15 cellular contexts compared by ENCODE assay signal in genomic region chr7:124059375-124059774, GRCh38. TPM values are rescaled to one million over a fixed set of nuclear protein-coding genes. Genes with fewer than 3 reads are reported as not detected.
DNase-seq lines count a peak whose midpoint lies in the region; ATAC-seq, FAIRE-seq and TF ChIP-seq lines count a peak whose summit lies in the region.
"Had no signal": no experiment of that assay in that cellular context is flagged by ENCODE, and none has a peak within 500 bp of the region (broad histone marks: within the 10 kb centered on the region; RNA-seq: fewer than 3 reads in every experiment).

No MANE protein-coding gene starts in this region.

- TF ChIP-seq CTCF in GM12878 (IDR thresholded peaks at IDR 0.05 in 2 of 3, conservative IDR thresholded peaks at IDR 0.05 in 1 of 3; ENCODE audit: control insufficient read depth in 2 of 3, extremely low read depth in 1 of 3, insufficient read depth in 1 of 3, low read depth in 3 of 3, low read length in 3 of 3), result no peak
- TF ChIP-seq CTCF in right lobe of liver (IDR thresholded peaks at IDR 0.05), result no peak

- peak overlapping the region; percentile 15; the same call in 1 of the 2 replicates for H3K4me2 ChIP-seq in GM12878 (ENCODE audit: control insufficient read depth, insufficient read depth)

- H3K4me1 ChIP-seq in GM12878 (ENCODE audit: control insufficient read depth, insufficient read depth, low read length), result no peaks in the 10 kb centered on the region
- H3K4me1 ChIP-seq in right lobe of liver, result no peaks in the 10 kb centered on the region

- H3K4me3 ChIP-seq in GM12878 (no peak overlapping the region), right lobe of liver (no peak overlapping the region)
- H3K4me3 ChIP-seq: skin epidermis had no signal

- 1% methylated on average over 4 of the region's 4 CpGs for WGBS in GM12878 (ENCODE audit: insufficient coverage, insufficient replicate concordance, low lambda C conversion rate, missing lambda C conversion rate)
- WGBS in right lobe of liver (ENCODE audit: insufficient coverage, low coverage, low lambda C conversion rate, missing lambda C conversion rate), result 30% methylated on average over 4 of the region's 4 CpGs

- peak; percentile 35 for DNase-seq in GM12878 (ENCODE audit: low read depth, low spot score)
- DNase-seq in inferior parietal cortex (ENCODE audit: extremely low spot score), result no peak
- no peak for DNase-seq in hypothalamus (lab: John Stamatoyannopoulos, UW)
- DNase-seq in right lobe of liver, result no peak
- no peak for DNase-seq in head of caudate nucleus
- DNase-seq: CD4-positive, alpha-beta T cell; NCI-H1694 treated with DMSO at 0.1 percent for 48 hours; WERI-Rb-1 had no signal

- in situ Hi-C loops in GM12878 (cut with MboI), result no loop called here

- SMC1A ChIA-PET in GM12878 (lab: Charles Lee; ENCODE audit: uncharacterized antibody, unreplicated experiment), result no interaction called here

- POLR2A ChIA-PET in GM12878 (lab: Charles Lee), result no interaction called here

- H3K9me3 ChIP-seq in GM12878 (replicated peaks; ENCODE audit: control insufficient read depth, insufficient read depth, low read length), result no peaks in the 10 kb centered on the region
- H3K9me3 ChIP-seq in right lobe of liver, result no peaks in the 10 kb centered on the region

- CTCF ChIA-PET in GM12878 (lab: Yijun Ruan, JAX), result no interaction called here

- no peak for TF ChIP-seq EP300 in GM12878 (IDR thresholded peaks at IDR 0.05; ENCODE audit: borderline replicate concordance in 1 of 2, control insufficient read depth in 1 of 2, low read depth in 2 of 2, low read length in 2 of 2)

- H3K27ac ChIP-seq in GM12878 (ENCODE audit: control insufficient read depth, insufficient read depth) (no peak overlapping the region), right lobe of liver (no peak overlapping the region)
- H3K27ac ChIP-seq: skin epidermis, WERI-Rb-1 had no signal

- H2AFZ ChIP-seq in GM12878 (ENCODE audit: control insufficient read depth, low read depth, low read length), result peak overlapping the region; percentile 33; the same call in 1 of the 2 replicates

- RAD21 ChIA-PET in GM12878 (lab: Charles Lee; ENCODE audit: unreplicated experiment), result no interaction called here

- no peak for TF ChIP-seq RAD21 in GM12878 (IDR thresholded peaks at IDR 0.05; ENCODE audit: insufficient read depth, low read depth, low read length)

- no peaks in the 10 kb centered on the region for H3K79me2 ChIP-seq in GM12878 (ENCODE audit: control insufficient read depth, insufficient read depth, low read length)

- H3K9ac ChIP-seq in GM12878 (ENCODE audit: control insufficient read depth, insufficient read depth, low read length), result no peak overlapping the region

- intact Hi-C loops in GM12878 (cut with micrococcal nuclease; ENCODE audit: unreplicated experiment) (no loop called here), right lobe of liver (cut with DNase I) (no loop called here), head of caudate nucleus (cut with DNase I) (no loop called here)

- TF ChIP-seq POLR2A in GM12878 (IDR thresholded peaks at IDR 0.05; ENCODE audit: low read depth, low read length), result no peak
- no peak for TF ChIP-seq POLR2A in right lobe of liver (IDR thresholded peaks at IDR 0.05)

- H4K20me1 ChIP-seq in GM12878 (ENCODE audit: control insufficient read depth, insufficient read depth), result no peaks in the 10 kb centered on the region

- ATAC-seq in GM18870 (IDR thresholded peaks at IDR 0.05; ENCODE audit: unreplicated experiment) (peak; percentile 100), GM21529 (IDR thresholded peaks at IDR 0.05; ENCODE audit: unreplicated experiment) (peak; percentile 100), HG03095 (IDR thresholded peaks at IDR 0.05; ENCODE audit: unreplicated experiment) (peak; percentile 100), GM12878 (peak; percentile 100), right lobe of liver (no peak)
- ATAC-seq: activated T-helper 17 cell treated with anti-CD3 and anti-CD28 coated beads, Interleukin-2, amount 50 U/mL, for 72 hours had no signal

- BruUV-seq in GM12878 (replicated peaks; lab: Mats Ljungman, UMichigan), result no TSS peak

- H3K36me3 ChIP-seq in GM12878 (ENCODE audit: control insufficient read depth in 2 of 2, insufficient read depth in 2 of 2, low read length in 1 of 2), result no peaks in the 10 kb centered on the region
- no peaks in the 10 kb centered on the region for H3K36me3 ChIP-seq in right lobe of liver
- H3K36me3 ChIP-seq: WERI-Rb-1 had no signal

- H3K27me3 ChIP-seq in GM12878 (replicated peaks in 1 of 2; ENCODE audit: control insufficient read depth in 2 of 2, insufficient read depth in 2 of 2, low read length in 1 of 2) (no peaks in the 10 kb centered on the region), right lobe of liver (no peaks in the 10 kb centered on the region)

- FAIRE-seq in GM12878 (lab: Jason Lieb, UNC), result peak; percentile 88

TF ChIP-seq in GM12878, 131 proteins besides CTCF, POLR2A, EP300 and RAD21 (continues in another document):
- TF ChIP-seq CUX1 (IDR thresholded peaks at IDR 0.05; ENCODE audit: insufficient replicate concordance, low read depth, low read length), result no peak
- no peak for TF ChIP-seq CREB1 (IDR thresholded peaks at IDR 0.05; ENCODE audit: low read depth)
- TF ChIP-seq BCL11A (IDR thresholded peaks at IDR 0.05; ENCODE audit: low read depth, low read length), result no peak
- 0 out of 2 replicates have a peak, but pooled peaks have one; percentile 21 for TF ChIP-seq RELB (IDR thresholded peaks at IDR 0.05; ENCODE audit: low read depth)
- TF ChIP-seq SUPT20H (IDR thresholded peaks at IDR 0.05; ENCODE audit: borderline replicate concordance, control insufficient read depth, low read depth, low read length), result no peak
- TF ChIP-seq SREBF2 (IDR thresholded peaks at IDR 0.05; ENCODE audit: low read length), result no peak
- TF ChIP-seq IKZF2 (IDR thresholded peaks at IDR 0.05), result 0 out of 4 replicates have a peak, but pooled peaks of 1 of the 2 experiments have one; percentile 26
- no peak for TF ChIP-seq ZNF384 (IDR thresholded peaks at IDR 0.05; ENCODE audit: borderline replicate concordance, low read depth, low read length)

RNA-seq across cellular contexts. Expression of gene TMEM229A, which starts 26.5 kb away (rescaled TPM):
- not detected in 2 replicates for total RNA-seq in GM12878 (2013; cell fraction: nucleolus; rRNA removed)
- total RNA-seq in GM12878 (2014; rRNA removed) (not detected in 2 replicates), GM12878 (2014; rRNA removed; fragmentation: Illumina TruSeq; extraction: Trizol) (not detected in 2 replicates), GM12878 (2021) (not detected in 2 replicates), right lobe of liver (not detected)
- polyA plus RNA-seq in GM12878 (2011; ENCODE audit: low read depth), result not detected
- polyA plus RNA-seq in GM12878 (2011; rRNA removed) (not detected in 2 replicates), GM12878 (2014; fragmentation: Illumina TruSeq; extraction: Trizol) (not detected in 2 replicates), GM12878 (2014; fragmentation: Nextera tagmentation; extraction: Ambion mirVana) (not detected), GM12878 (2014; rRNA removed) (not detected in 2 replicates), GM12878 (2016; fragmentation: Nextera tagmentation; extraction: Ambion mirVana) (not detected)
- polyA plus RNA-seq in GM12878 (2011; cell fraction: cytosol; rRNA removed), result not detected in 2 replicates
- polyA plus RNA-seq in GM12878 (2011; cell fraction: nucleus; rRNA removed), result not detected in 2 replicates
- not detected in 2 replicates for polyA plus RNA-seq in GM12878 (2012)
- not detected in 2 replicates for polyA minus RNA-seq in GM12878 (2011; rRNA and poly(A)+ RNA removed)
- polyA minus RNA-seq in GM12878 (2011; cell fraction: cytosol; rRNA and poly(A)+ RNA removed), result not detected in 2 replicates
- polyA minus RNA-seq in GM12878 (2011; cell fraction: nucleus; rRNA and poly(A)+ RNA removed), result not detected in 2 replicates
- total RNA-seq: activated T-helper 17 cell treated with anti-CD3 and anti-CD28 coated beads, Interleukin-2, amount 50 U/mL, for 72 hours; CD4-positive, alpha-beta T cell; myocyte had no signal
- polyA plus RNA-seq: esophagus had no signal

Comparison
In these comparisons a context has a peak if more than half of its experiments do, and no peak if none do; other contexts are left out.
1. ATAC-seq: peak in GM18870 (single experiment), GM21529 (single experiment), HG03095 (single experiment) and GM12878 (single experiment); none in right lobe of liver (0 of 4).